Comparison of ENCODE assay signal across 8 cellular contexts in the genomic region with DNA sequence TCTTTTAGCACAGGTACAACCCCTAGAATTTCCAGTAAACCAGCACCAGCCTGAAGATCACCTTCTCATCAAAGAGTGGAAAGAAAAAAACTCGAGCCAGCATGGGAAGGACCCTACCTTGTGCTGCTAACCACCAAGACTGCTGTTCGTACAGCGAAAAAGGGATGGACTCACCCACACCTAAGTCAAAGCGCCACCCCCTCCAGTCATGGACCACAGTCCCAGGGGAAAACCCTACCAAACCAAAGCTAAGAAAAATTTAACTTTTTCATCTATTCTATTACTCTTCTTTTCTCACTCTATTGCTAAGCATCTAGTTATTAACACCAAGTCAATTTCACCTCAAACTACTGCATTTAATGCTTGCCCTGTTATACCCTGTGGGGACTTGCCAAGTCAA. TPM values are rescaled to one million over a fixed set of nuclear protein-coding genes. Genes with fewer than 3 reads are reported as not detected.
A peak's percentile ranks its signal among the peaks of the same experiment; 100 is the strongest.
DNase-seq lines count a peak whose midpoint lies in the region; ATAC-seq and TF ChIP-seq lines count a peak whose summit lies in the region.
"Not testable (repeated sequence)": the region's sequence is repeated elsewhere in the genome, so short reads cannot be mapped to it uniquely, and the experiment has no call there.

No MANE protein-coding gene starts in this region.

- H3K9me3 Mint-ChIP-seq in activated CD4-positive, alpha-beta T cell treated with anti-CD3 and anti-CD28 coated beads for 36 hours (ENCODE audit: low read depth): peaks cover 13% of the 10 kb centered on the region

- peaks cover 47% of the 10 kb centered on the region for H3K4me1 Mint-ChIP-seq in activated CD4-positive, alpha-beta T cell treated with anti-CD3 and anti-CD28 coated beads for 36 hours

- peaks cover 27% of the 10 kb centered on the region for H3K36me3 Mint-ChIP-seq in activated CD4-positive, alpha-beta T cell treated with anti-CD3 and anti-CD28 coated beads for 36 hours (ENCODE audit: low read depth)

- H3K4me3 Mint-ChIP-seq in activated CD4-positive, alpha-beta T cell treated with anti-CD3 and anti-CD28 coated beads for 36 hours: not testable (repeated sequence)

- DNase-seq in GM13976 (ENCODE audit: low spot score): peak; percentile 35
- DNase-seq in activated CD4-positive, alpha-beta T cell treated with anti-CD3 and anti-CD28 coated beads for 36 hours: peak; percentile 75
- peak; percentile 47 for DNase-seq in activated naive CD4-positive, alpha-beta T cell treated with Interleukin-2 at 50 U/mL for 16 hours
- DNase-seq in stimulated activated CD4-positive, alpha-beta T cell treated with anti-CD3 and anti-CD28 coated beads, Interleukin-1b, Interleukin-23, amount 100 ng/mL, for 48 hours: peak; percentile 57
- peak; percentile 54 for DNase-seq in stimulated activated naive CD8-positive, alpha-beta T cell treated with anti-CD3 and anti-CD28 coated beads, Interleukin-15, Interleukin-2, amounts not matched to agents 100 U/mL and 50 U/mL, for 24 hours

- CTCF ChIA-PET in activated CD4-positive, alpha-beta T cell treated with anti-CD3 and anti-CD28 coated beads for 36 hours (lab: Charles Lee): interaction anchor here (0.6 to 1.9 kb wide), 3 partner anchors 9 to 12 kb away, joined by 3 to 6 read pairs (median 4); no protein-coding TSS in a partner anchor

- POLR2A ChIA-PET in activated CD4-positive, alpha-beta T cell treated with anti-CD3 and anti-CD28 coated beads for 36 hours (lab: Charles Lee): interaction anchor here (0.6 kb wide), 2 partner anchors 10 to 237 kb away, joined by 3 read pairs; no protein-coding TSS in a partner anchor

- not testable (repeated sequence) for TF ChIP-seq CTCF in GM13976 (IDR thresholded peaks at IDR 0.05; ENCODE audit: borderline replicate concordance, control extremely low read depth, extremely low read depth, insufficient read depth, missing control alignments)

- ATAC-seq in GM19324 (IDR thresholded peaks at IDR 0.05; ENCODE audit: low FRiP score, unreplicated experiment) (peak; percentile 54), HG02642 (IDR thresholded peaks at IDR 0.05; ENCODE audit: poor library complexity, unreplicated experiment) (peak; percentile 64), HG03196 (IDR thresholded peaks at IDR 0.05; ENCODE audit: unreplicated experiment) (peak; percentile 72)
- peak; percentile 95 for ATAC-seq in activated CD4-positive, alpha-beta T cell treated with anti-CD3 and anti-CD28 coated beads for 36 hours
- peak; percentile 97 for ATAC-seq in stimulated activated naive CD8-positive, alpha-beta T cell treated with anti-CD3 and anti-CD28 coated beads, Interleukin-15, Interleukin-2, amounts not matched to agents 100 U/mL and 50 U/mL, for 24 hours

- intact Hi-C loops in activated CD4-positive, alpha-beta T cell treated with anti-CD3 and anti-CD28 coated beads for 36 hours (cut with DNase I, micrococcal nuclease): not testable (repeated sequence)

- H3K27ac Mint-ChIP-seq in activated CD4-positive, alpha-beta T cell treated with anti-CD3 and anti-CD28 coated beads for 36 hours: peak overlapping the region; percentile 59

- in situ Hi-C loops in GM13976 (cut with MboI; ENCODE audit: low sequenced_read_pairs, unreplicated experiment): not testable (repeated sequence)

- H3K27me3 Mint-ChIP-seq in activated CD4-positive, alpha-beta T cell treated with anti-CD3 and anti-CD28 coated beads for 36 hours: not testable (repeated sequence)

RNA-seq across cellular contexts. Expression of gene AP4S1, which starts 55.7 kb away (rescaled TPM):
- 1 to 10 TPM; 4.0 to 5.9 TPM for total RNA-seq in activated CD4-positive, alpha-beta T cell treated with anti-CD3 and anti-CD28 coated beads for 36 hours

RNA-seq across cellular contexts. Expression of gene STRN3, which starts 56.4 kb away (rescaled TPM):
- 10 to 100 TPM; 17.9 to 22.5 TPM for total RNA-seq in activated CD4-positive, alpha-beta T cell treated with anti-CD3 and anti-CD28 coated beads for 36 hours

Comparison
In these comparisons a context has a peak if more than half of its experiments do, and no peak if none do; other contexts are left out.
1. Peak in every context shown above with its lines: DNase-seq and ATAC-seq.